In genomic region chr14:99146991-99147740, GRCh38 we compare ENCODE assay signal across 12 cellular contexts.
DNase-seq lines count a peak whose midpoint lies in the region; ATAC-seq and TF ChIP-seq lines count a peak whose summit lies in the region.
"Had no signal": no experiment of that assay in that cellular context is flagged by ENCODE, and none has a peak within 500 bp of the region (broad histone marks: within the 10 kb centered on the region; RNA-seq: fewer than 3 reads in every experiment).

No MANE protein-coding gene starts in this region.

- no peak overlapping the region for H3K27ac ChIP-seq in osteoblast (ENCODE audit: low read depth, low read length)
- no peak overlapping the region for H3K27ac ChIP-seq in stomach
- H3K27ac ChIP-seq: 22Rv1, GM23248 had no signal

- H3K36me3 ChIP-seq in osteoblast (ENCODE audit: insufficient read depth, low read length), result no peaks in the 10 kb centered on the region
- H3K36me3 ChIP-seq in stomach, result no peaks in the 10 kb centered on the region

- TF ChIP-seq EP300 in stomach (IDR thresholded peaks at IDR 0.05), result no peak

- H3K79me2 ChIP-seq in osteoblast (ENCODE audit: insufficient read depth, low read length), result no peaks in the 10 kb centered on the region

- TF ChIP-seq POLR2A in stomach (IDR thresholded peaks at IDR 0.05), result no peak

- H3K27me3 ChIP-seq in osteoblast (ENCODE audit: insufficient read depth, low read length) (no peaks in the 10 kb centered on the region), stomach (peaks cover 0 to 27% (median 0%) of the 10 kb centered on the region in 3 donors)

- CTCF ChIA-PET in activated CD8-positive, alpha-beta memory T cell treated with anti-CD3 and anti-CD28 coated beads, Interleukin-2, amount 10 ng/mL, durations not matched to agents 7 days and 5 days (lab: Charles Lee), result interaction anchor here (0.7 kb wide), 1 partner anchor 367 kb away, joined by 3 read pairs; no protein-coding TSS in a partner anchor

- H2AFZ ChIP-seq in osteoblast (ENCODE audit: low read length), result no peak overlapping the region
- H2AFZ ChIP-seq: GM23248 had no signal

- H3K4me1 ChIP-seq in osteoblast (ENCODE audit: insufficient read depth, low read length), result no peaks in the 10 kb centered on the region
- H3K4me1 ChIP-seq in stomach, result no peaks in the 10 kb centered on the region

- no peaks in the 10 kb centered on the region for H3K4me1 Mint-ChIP-seq in activated CD8-positive, alpha-beta memory T cell treated with anti-CD3 and anti-CD28 coated beads, Interleukin-2, amount 10 ng/mL, durations not matched to agents 7 days and 5 days
- H3K4me1 Mint-ChIP-seq in activated T-helper 17 cell treated with anti-CD3 and anti-CD28 coated beads, Interleukin-2, amount 50 U/mL, for 72 hours, result no peaks in the 10 kb centered on the region

- H3K36me3 Mint-ChIP-seq in activated CD8-positive, alpha-beta memory T cell treated with anti-CD3 and anti-CD28 coated beads, Interleukin-2, amount 10 ng/mL, durations not matched to agents 7 days and 5 days, result no peaks in the 10 kb centered on the region
- H3K36me3 Mint-ChIP-seq in activated T-helper 17 cell treated with anti-CD3 and anti-CD28 coated beads, Interleukin-2, amount 50 U/mL, for 72 hours (ENCODE audit: low read depth), result no peaks in the 10 kb centered on the region

- ATAC-seq in activated CD8-positive, alpha-beta memory T cell treated with anti-CD3 and anti-CD28 coated beads, Interleukin-2, amount 10 ng/mL, durations not matched to agents 7 days and 5 days, result no peak
- ATAC-seq in HG03039 (IDR thresholded peaks at IDR 0.05; ENCODE audit: unreplicated experiment), result no peak
- no peak for ATAC-seq in activated T-helper 17 cell treated with anti-CD3 and anti-CD28 coated beads, Interleukin-2, amount 50 U/mL, for 72 hours (replicated peaks)

- no peak overlapping the region for H3K4me3 Mint-ChIP-seq in activated CD8-positive, alpha-beta memory T cell treated with anti-CD3 and anti-CD28 coated beads, Interleukin-2, amount 10 ng/mL, durations not matched to agents 7 days and 5 days
- H3K4me3 Mint-ChIP-seq in activated T-helper 17 cell treated with anti-CD3 and anti-CD28 coated beads, Interleukin-2, amount 50 U/mL, for 72 hours, result no peak overlapping the region

- TF ChIP-seq CTCF in osteoblast (IDR thresholded peaks at IDR 0.05; ENCODE audit: extremely low read depth, low read depth, low read length) (no peak), stomach (IDR thresholded peaks at IDR 0.05) (no peak)

- H3K27me3 Mint-ChIP-seq in activated CD8-positive, alpha-beta memory T cell treated with anti-CD3 and anti-CD28 coated beads, Interleukin-2, amount 10 ng/mL, durations not matched to agents 7 days and 5 days, result peaks cover 2% of the 10 kb centered on the region
- H3K27me3 Mint-ChIP-seq in activated T-helper 17 cell treated with anti-CD3 and anti-CD28 coated beads, Interleukin-2, amount 50 U/mL, for 72 hours, result no peaks in the 10 kb centered on the region

- intact Hi-C loops in stomach (cut with DNase I; ENCODE audit: low total_unique reads), result no loop called here

- H3K4me2 ChIP-seq in osteoblast (ENCODE audit: insufficient read depth, low read length), result no peak overlapping the region

- DNase-seq in activated CD8-positive, alpha-beta memory T cell treated with anti-CD3 and anti-CD28 coated beads for 24 hours, result peak; percentile 21
- no peak for DNase-seq in activated CD8-positive, alpha-beta memory T cell treated with anti-CD3 and anti-CD28 coated beads, Interleukin-2, amount 10 ng/mL, durations not matched to agents 7 days and 5 days
- DNase-seq in ecto neural progenitor cell (ENCODE audit: low spot score) (peak; percentile 24), osteoblast (ENCODE audit: insufficient read length, low spot score, missing footprints) (peak; percentile 68), stomach (peak; percentile 16), nucleus accumbens (lab: John Stamatoyannopoulos, UW) (no peak)
- DNase-seq: DMS53, GM23248, H7 had no signal

- WGBS in stomach, 5 donors, result 80 to 88% (median 85%) methylated on average over 14 to 16 of the region's 16 CpGs

- H3K27ac Mint-ChIP-seq in activated CD8-positive, alpha-beta memory T cell treated with anti-CD3 and anti-CD28 coated beads, Interleukin-2, amount 10 ng/mL, durations not matched to agents 7 days and 5 days, result no peak overlapping the region
- H3K27ac Mint-ChIP-seq in activated T-helper 17 cell treated with anti-CD3 and anti-CD28 coated beads, Interleukin-2, amount 50 U/mL, for 72 hours, result no peak overlapping the region

- no peaks in the 10 kb centered on the region for H3K9me3 Mint-ChIP-seq in activated CD8-positive, alpha-beta memory T cell treated with anti-CD3 and anti-CD28 coated beads, Interleukin-2, amount 10 ng/mL, durations not matched to agents 7 days and 5 days (ENCODE audit: low read depth)
- no peaks in the 10 kb centered on the region for H3K9me3 Mint-ChIP-seq in activated T-helper 17 cell treated with anti-CD3 and anti-CD28 coated beads, Interleukin-2, amount 50 U/mL, for 72 hours

- no peaks in the 10 kb centered on the region for H4K20me1 ChIP-seq in osteoblast (ENCODE audit: insufficient read depth, low read length)

- H3K9me3 ChIP-seq in osteoblast (ENCODE audit: low read depth, low read length) (no peaks in the 10 kb centered on the region), stomach (no peaks in the 10 kb centered on the region)

- H3K4me3 ChIP-seq in osteoblast (ENCODE audit: insufficient read depth, low read length) (no peak overlapping the region), stomach (no peak overlapping the region)
- H3K4me3 ChIP-seq: GM23248 had no signal

Comparison
In these comparisons a context has a peak if more than half of its experiments do, and no peak if none do; other contexts are left out.
1. DNase-seq: peak in activated CD8-positive, alpha-beta memory T cell treated with anti-CD3 and anti-CD28 coated beads for 24 hours (single experiment), ecto neural progenitor cell (single experiment), osteoblast (single experiment) and stomach (single experiment); none in activated CD8-positive, alpha-beta memory T cell treated with anti-CD3 and anti-CD28 coated beads, Interleukin-2, amount 10 ng/mL, durations not matched to agents 7 days and 5 days (single experiment) and nucleus accumbens (0 of 56).